8 cellular contexts compared by ENCODE assay signal in the genomic region with DNA sequence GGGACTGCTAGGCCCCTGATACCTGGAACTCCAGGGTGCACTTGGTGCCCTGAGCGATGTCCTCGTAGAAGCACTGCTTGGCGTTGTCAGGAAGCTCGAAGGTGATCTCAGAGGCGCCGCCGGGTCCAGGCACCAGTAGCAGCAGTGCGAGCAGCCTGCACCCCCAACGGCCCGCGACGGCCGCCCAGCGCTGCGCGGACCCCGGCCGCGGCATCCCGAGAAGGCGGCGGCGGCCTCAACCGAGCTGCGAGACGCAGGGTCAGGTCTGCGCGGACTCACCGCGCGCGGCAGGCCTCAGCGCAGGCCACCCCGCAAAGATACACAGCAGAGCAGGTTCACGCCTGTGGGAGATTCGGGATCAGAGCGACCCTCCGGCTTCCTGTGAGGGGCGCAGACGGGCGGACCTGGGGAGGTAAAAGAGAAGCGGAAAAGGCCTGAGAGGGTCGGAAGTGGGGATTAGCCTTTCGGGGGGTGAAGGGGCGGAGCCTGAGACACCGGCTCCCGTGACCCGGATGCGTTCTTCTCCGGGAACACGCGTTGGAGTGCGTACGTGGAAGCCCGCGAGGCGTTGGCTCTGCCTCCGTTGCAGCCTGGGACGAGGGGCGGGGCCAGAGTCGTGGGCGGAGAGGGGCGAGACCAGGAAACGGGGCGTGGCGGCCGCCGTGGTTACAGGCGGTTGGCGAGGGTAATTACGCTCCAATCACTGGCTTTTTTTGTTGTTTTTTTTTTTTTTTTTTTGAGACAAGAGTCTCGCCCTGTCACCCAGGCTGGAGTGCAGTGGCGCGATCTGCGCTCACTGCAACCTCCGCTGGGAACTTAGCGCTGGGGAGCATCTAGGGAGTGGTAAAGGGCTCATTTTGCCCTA. TPM values are rescaled to one million over a fixed set of nuclear protein-coding genes. Genes with fewer than 3 reads are reported as not detected.
DNase-seq lines count a peak whose midpoint lies in the region; ATAC-seq and TF ChIP-seq lines count a peak whose summit lies in the region.

A gene (minus strand): TSS at position 458 of the 865 bp plus-strand sequence. CDS start 244 bp downstream, at position 214.

- peaks cover 40% of the 10 kb centered on the region for H4K20me1 ChIP-seq in smooth muscle cell (ENCODE audit: low read depth)

- no peak for TF ChIP-seq CTCF in AG04449 (IDR thresholded peaks at IDR 0.05; ENCODE audit: insufficient read depth, low read length, missing control alignments)
- no peak for TF ChIP-seq CTCF in WI38 (IDR thresholded peaks at IDR 0.05; ENCODE audit: low read depth, low read length)
- TF ChIP-seq CTCF in cardiac fibroblast (IDR thresholded peaks at IDR 0.05; ENCODE audit: low read depth, low read length), result no peak
- TF ChIP-seq CTCF in smooth muscle cell (IDR thresholded peaks at IDR 0.05; ENCODE audit: borderline replicate concordance, insufficient read depth, poor library complexity, severe bottlenecking), result no peak

- no peaks in the 10 kb centered on the region for H3K9me3 ChIP-seq in smooth muscle cell (replicated peaks; ENCODE audit: low read depth)

- H3K27ac ChIP-seq in smooth muscle cell (ENCODE audit: low read depth), result peak within 1 kb of the TSS; percentile 91

- H3K4me3 ChIP-seq in AG04449 (ENCODE audit: low read depth, low read length) (peak within 1 kb of the TSS; percentile 85), WI38 (ENCODE audit: low read depth, low read length) (peak within 1 kb of the TSS; percentile 80), cardiac fibroblast (replicated peaks in 1 of 2; ENCODE audit: low read depth in 2 of 2, low read length in 2 of 2) (peak within 1 kb of the TSS; percentile 67 to 84), smooth muscle cell (peak within 1 kb of the TSS; percentile 97)

- WGBS in smooth muscle cell (ENCODE audit: low lambda C conversion rate), result 1% methylated on average over 71 of the region's 77 CpGs

- H3K4me1 ChIP-seq in smooth muscle cell (ENCODE audit: low read depth), result peaks cover 39% of the 10 kb centered on the region

- no peaks in the 10 kb centered on the region for H3K27me3 ChIP-seq in smooth muscle cell (ENCODE audit: low read depth)

- peak within 1 kb of the TSS; percentile 98 for H3K9ac ChIP-seq in smooth muscle cell (ENCODE audit: low read depth)

- peaks cover 6% of the 10 kb centered on the region for H3F3A ChIP-seq in smooth muscle cell (ENCODE audit: low read depth)

- POLR2A ChIA-PET in AG04449 (lab: Yijun Ruan, JAX), result interaction anchor here (0.6 to 2.1 kb wide), 2 partner anchors 216 to 569 kb away, joined by 3 to 9 read pairs; a partner anchor contains a TSS

- DNase-seq in AG04449 (ENCODE audit: low read depth, low spot score) (peak; percentile 76), NCI-H2227 treated with DMSO at 0.1 percent for 48 hours (lab: John Stamatoyannopoulos, UW) (peak; percentile 86), cardiac fibroblast (ENCODE audit: low read depth in 2 of 2) (peak; percentile 98 to 99), iPS-NIHi7 (ENCODE audit: extremely low spot score) (peak; percentile 94), smooth muscle cell (lab: John Stamatoyannopoulos, UW; ENCODE audit: unreplicated experiment) (peak; percentile 96)

- no peaks in the 10 kb centered on the region for H3K36me3 ChIP-seq in smooth muscle cell (ENCODE audit: low read depth)

- ATAC-seq in GM18907 (IDR thresholded peaks at IDR 0.05; ENCODE audit: unreplicated experiment), result peak; percentile 95
- peak; percentile 91 for ATAC-seq in HG03159 (IDR thresholded peaks at IDR 0.05; ENCODE audit: unreplicated experiment)

- peaks cover 50% of the 10 kb centered on the region for H3K79me2 ChIP-seq in smooth muscle cell (ENCODE audit: low read depth)

- peak within 1 kb of the TSS; percentile 90 for H2AFZ ChIP-seq in smooth muscle cell (ENCODE audit: low read depth)

- CTCF ChIA-PET in AG04449 (lab: Yijun Ruan, JAX), result interaction anchor here (1.0 to 1.5 kb wide), 3 partner anchors 9 to 249 kb away, joined by 3 to 5 read pairs (median 4); no protein-coding TSS in a partner anchor

- H3K4me2 ChIP-seq in smooth muscle cell, result peak within 1 kb of the TSS; percentile 95

RNA-seq across cellular contexts. Expression of the gene that starts here (rescaled TPM):
- 236 and 293 TPM in 2 replicates for total RNA-seq in smooth muscle cell
- polyA plus RNA-seq in smooth muscle cell, result 71.5 and 91.5 TPM in 2 replicates

Comparison
In these comparisons a context has a peak if more than half of its experiments do, and no peak if none do; other contexts are left out.
1. Peak in every context shown above with its lines: DNase-seq, ATAC-seq, H3K4me3 ChIP-seq and H3K27ac ChIP-seq.